In the genomic region with DNA sequence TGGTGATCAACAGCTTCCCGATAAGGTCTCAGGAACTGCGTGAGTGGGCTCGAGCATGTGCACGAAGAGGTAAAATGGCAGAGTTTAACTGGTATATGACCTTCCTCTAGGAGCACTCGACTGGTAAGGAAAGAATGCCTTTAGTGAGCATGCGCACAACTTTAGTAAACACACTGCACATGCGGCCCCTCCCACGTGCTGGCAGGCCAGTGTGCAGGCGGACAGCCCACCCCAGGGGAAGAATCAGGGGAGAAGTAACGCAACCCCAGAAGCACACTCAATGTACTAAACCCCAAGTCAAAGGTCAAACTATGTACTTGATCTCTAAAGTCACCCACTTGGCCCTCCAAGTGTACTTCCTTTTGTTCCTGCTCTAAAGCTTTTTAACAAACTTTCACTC, we compare ENCODE assay signal across 1 cellular context.
TF ChIP-seq lines count a peak whose summit lies in the region.

No MANE protein-coding gene starts in this region.

TF ChIP-seq in K562, 482 proteins besides CTCF, POLR2A, EP300 and RAD21:
- TF ChIP-seq, protein P1, sequence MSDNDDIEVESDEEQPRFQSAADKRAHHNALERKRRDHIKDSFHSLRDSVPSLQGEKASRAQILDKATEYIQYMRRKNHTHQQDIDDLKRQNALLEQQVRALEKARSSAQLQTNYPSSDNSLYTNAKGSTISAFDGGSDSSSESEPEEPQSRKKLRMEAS (CRISPR knock-in tag; IDR thresholded peaks at IDR 0.05): peak; percentile 57; the same call in 1 of the 2 replicates
- TF ChIP-seq, protein P2, sequence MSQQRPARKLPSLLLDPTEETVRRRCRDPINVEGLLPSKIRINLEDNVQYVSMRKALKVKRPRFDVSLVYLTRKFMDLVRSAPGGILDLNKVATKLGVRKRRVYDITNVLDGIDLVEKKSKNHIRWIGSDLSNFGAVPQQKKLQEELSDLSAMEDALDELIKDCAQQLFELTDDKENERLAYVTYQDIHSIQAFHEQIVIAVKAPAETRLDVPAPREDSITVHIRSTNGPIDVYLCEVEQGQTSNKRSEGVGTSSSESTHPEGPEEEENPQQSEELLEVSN (IDR thresholded peaks at IDR 0.05; ENCODE audit: borderline replicate concordance in 1 of 2, extremely low read depth in 1 of 2, insufficient read depth in 1 of 2, insufficient read length in 1 of 2, low read depth in 1 of 2, low read length in 1 of 2, poor library complexity in 1 of 2, severe bottlenecking in 1 of 2): peak in 1 of 2 experiments; percentile 43
- TF ChIP-seq SETDB1 (IDR thresholded peaks at IDR 0.05; ENCODE audit: low read length) (no peak), MTA1 (IDR thresholded peaks at IDR 0.05; ENCODE audit: borderline replicate concordance) (no peak), TCF7L2 (IDR thresholded peaks at IDR 0.05; ENCODE audit: low read depth, low read length) (no peak), L3MBTL2 (IDR thresholded peaks at IDR 0.05) (peak; percentile 66), NR2C2 (CRISPR knock-in tag; IDR thresholded peaks at IDR 0.05) (no peak), NR2C2 (tag; IDR thresholded peaks at IDR 0.05) (0 out of 2 replicates have a peak, but pooled peaks have one; percentile 38), TFAM (CRISPR knock-in tag; conservative IDR thresholded peaks at IDR 0.05) (no peak), NFXL1 (CRISPR knock-in tag; IDR thresholded peaks at IDR 0.05) (no peak), MYC (IDR thresholded peaks at IDR 0.05; ENCODE audit: low read depth, low read length) (no peak), MYC (CRISPR knock-in tag; IDR thresholded peaks at IDR 0.05; ENCODE audit: borderline replicate concordance, low read depth) (no peak), POLR3A (IDR thresholded peaks at IDR 0.05; ENCODE audit: borderline replicate concordance, extremely low read depth, insufficient read depth, insufficient read length) (no peak), DPF2 (IDR thresholded peaks at IDR 0.05) (no peak), NRF1 (conservative IDR thresholded peaks at IDR 0.05 in 1 of 2, IDR thresholded peaks at IDR 0.05 in 1 of 2) (peak; percentile 69 to 78)
- TF ChIP-seq, protein P3, sequence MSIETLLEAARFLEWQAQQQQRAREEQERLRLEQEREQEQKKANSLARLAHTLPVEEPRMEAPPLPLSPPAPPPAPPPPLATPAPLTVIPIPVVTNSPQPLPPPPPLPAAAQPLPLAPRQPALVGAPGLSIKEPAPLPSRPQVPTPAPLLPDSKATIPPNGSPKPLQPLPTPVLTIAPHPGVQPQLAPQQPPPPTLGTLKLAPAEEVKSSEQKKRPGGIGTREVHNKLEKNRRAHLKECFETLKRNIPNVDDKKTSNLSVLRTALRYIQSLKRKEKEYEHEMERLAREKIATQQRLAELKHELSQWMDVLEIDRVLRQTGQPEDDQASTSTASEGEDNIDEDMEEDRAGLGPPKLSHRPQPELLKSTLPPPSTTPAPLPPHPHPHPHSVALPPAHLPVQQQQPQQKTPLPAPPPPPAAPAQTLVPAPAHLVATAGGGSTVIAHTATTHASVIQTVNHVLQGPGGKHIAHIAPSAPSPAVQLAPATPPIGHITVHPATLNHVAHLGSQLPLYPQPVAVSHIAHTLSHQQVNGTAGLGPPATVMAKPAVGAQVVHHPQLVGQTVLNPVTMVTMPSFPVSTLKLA (conservative IDR thresholded peaks at IDR 0.05): peak; percentile 68 to 75
- TF ChIP-seq, protein P4, sequence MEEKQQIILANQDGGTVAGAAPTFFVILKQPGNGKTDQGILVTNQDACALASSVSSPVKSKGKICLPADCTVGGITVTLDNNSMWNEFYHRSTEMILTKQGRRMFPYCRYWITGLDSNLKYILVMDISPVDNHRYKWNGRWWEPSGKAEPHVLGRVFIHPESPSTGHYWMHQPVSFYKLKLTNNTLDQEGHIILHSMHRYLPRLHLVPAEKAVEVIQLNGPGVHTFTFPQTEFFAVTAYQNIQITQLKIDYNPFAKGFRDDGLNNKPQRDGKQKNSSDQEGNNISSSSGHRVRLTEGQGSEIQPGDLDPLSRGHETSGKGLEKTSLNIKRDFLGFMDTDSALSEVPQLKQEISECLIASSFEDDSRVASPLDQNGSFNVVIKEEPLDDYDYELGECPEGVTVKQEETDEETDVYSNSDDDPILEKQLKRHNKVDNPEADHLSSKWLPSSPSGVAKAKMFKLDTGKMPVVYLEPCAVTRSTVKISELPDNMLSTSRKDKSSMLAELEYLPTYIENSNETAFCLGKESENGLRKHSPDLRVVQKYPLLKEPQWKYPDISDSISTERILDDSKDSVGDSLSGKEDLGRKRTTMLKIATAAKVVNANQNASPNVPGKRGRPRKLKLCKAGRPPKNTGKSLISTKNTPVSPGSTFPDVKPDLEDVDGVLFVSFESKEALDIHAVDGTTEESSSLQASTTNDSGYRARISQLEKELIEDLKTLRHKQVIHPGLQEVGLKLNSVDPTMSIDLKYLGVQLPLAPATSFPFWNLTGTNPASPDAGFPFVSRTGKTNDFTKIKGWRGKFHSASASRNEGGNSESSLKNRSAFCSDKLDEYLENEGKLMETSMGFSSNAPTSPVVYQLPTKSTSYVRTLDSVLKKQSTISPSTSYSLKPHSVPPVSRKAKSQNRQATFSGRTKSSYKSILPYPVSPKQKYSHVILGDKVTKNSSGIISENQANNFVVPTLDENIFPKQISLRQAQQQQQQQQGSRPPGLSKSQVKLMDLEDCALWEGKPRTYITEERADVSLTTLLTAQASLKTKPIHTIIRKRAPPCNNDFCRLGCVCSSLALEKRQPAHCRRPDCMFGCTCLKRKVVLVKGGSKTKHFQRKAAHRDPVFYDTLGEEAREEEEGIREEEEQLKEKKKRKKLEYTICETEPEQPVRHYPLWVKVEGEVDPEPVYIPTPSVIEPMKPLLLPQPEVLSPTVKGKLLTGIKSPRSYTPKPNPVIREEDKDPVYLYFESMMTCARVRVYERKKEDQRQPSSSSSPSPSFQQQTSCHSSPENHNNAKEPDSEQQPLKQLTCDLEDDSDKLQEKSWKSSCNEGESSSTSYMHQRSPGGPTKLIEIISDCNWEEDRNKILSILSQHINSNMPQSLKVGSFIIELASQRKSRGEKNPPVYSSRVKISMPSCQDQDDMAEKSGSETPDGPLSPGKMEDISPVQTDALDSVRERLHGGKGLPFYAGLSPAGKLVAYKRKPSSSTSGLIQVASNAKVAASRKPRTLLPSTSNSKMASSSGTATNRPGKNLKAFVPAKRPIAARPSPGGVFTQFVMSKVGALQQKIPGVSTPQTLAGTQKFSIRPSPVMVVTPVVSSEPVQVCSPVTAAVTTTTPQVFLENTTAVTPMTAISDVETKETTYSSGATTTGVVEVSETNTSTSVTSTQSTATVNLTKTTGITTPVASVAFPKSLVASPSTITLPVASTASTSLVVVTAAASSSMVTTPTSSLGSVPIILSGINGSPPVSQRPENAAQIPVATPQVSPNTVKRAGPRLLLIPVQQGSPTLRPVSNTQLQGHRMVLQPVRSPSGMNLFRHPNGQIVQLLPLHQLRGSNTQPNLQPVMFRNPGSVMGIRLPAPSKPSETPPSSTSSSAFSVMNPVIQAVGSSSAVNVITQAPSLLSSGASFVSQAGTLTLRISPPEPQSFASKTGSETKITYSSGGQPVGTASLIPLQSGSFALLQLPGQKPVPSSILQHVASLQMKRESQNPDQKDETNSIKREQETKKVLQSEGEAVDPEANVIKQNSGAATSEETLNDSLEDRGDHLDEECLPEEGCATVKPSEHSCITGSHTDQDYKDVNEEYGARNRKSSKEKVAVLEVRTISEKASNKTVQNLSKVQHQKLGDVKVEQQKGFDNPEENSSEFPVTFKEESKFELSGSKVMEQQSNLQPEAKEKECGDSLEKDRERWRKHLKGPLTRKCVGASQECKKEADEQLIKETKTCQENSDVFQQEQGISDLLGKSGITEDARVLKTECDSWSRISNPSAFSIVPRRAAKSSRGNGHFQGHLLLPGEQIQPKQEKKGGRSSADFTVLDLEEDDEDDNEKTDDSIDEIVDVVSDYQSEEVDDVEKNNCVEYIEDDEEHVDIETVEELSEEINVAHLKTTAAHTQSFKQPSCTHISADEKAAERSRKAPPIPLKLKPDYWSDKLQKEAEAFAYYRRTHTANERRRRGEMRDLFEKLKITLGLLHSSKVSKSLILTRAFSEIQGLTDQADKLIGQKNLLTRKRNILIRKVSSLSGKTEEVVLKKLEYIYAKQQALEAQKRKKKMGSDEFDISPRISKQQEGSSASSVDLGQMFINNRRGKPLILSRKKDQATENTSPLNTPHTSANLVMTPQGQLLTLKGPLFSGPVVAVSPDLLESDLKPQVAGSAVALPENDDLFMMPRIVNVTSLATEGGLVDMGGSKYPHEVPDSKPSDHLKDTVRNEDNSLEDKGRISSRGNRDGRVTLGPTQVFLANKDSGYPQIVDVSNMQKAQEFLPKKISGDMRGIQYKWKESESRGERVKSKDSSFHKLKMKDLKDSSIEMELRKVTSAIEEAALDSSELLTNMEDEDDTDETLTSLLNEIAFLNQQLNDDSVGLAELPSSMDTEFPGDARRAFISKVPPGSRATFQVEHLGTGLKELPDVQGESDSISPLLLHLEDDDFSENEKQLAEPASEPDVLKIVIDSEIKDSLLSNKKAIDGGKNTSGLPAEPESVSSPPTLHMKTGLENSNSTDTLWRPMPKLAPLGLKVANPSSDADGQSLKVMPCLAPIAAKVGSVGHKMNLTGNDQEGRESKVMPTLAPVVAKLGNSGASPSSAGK (IDR thresholded peaks at IDR 0.05): peak; percentile 81
